19 cellular contexts compared by ENCODE assay signal in genomic region chr2:127347734-127348392, GRCh38. TPM values are rescaled to one million over a fixed set of nuclear protein-coding genes. Genes with fewer than 3 reads are reported as not detected.
DNase-seq lines count a peak whose midpoint lies in the region; ATAC-seq and TF ChIP-seq lines count a peak whose summit lies in the region.
"Had no signal": no experiment of that assay in that cellular context is flagged by ENCODE, and none has a peak within 500 bp of the region (broad histone marks: within the 10 kb centered on the region; RNA-seq: fewer than 3 reads in every experiment).

No MANE protein-coding gene starts in this region.

- in situ Hi-C loops in brain microvascular endothelial cell (cut with HindIII; ENCODE audit: low pct_ligation_motif_present, low sequenced_read_pairs), result no loop called here

- H3K4me3 ChIP-seq in brain microvascular endothelial cell (ENCODE audit: low read depth, low read length), result no peak overlapping the region
- H3K4me3 ChIP-seq: cardiac muscle cell, ovary, smooth muscle cell, upper lobe of left lung had no signal

- H3K27me3 Mint-ChIP-seq in IgD-negative memory B cell (no peaks in the 10 kb centered on the region), naive B cell (no peaks in the 10 kb centered on the region)
- H3K27me3 Mint-ChIP-seq: activated naive CD8-positive, alpha-beta T cell treated with anti-CD3 and anti-CD28 coated beads, Interleukin-2, amount 10 ng/mL, durations not matched to agents 7 days and 5 days; CD4-positive, alpha-beta T cell had no signal

- H3K36me3 Mint-ChIP-seq in IgD-negative memory B cell (peaks cover 12% of the 10 kb centered on the region), naive B cell (peaks cover 0 to 10% of the 10 kb centered on the region in 2 donors)

- H3K4me3 Mint-ChIP-seq in IgD-negative memory B cell (peak overlapping the region in 3 of 4 donors; percentile 5 to 18 (median 11)), naive B cell (peak overlapping the region in 7 of 8 donors; percentile 16 to 66 (median 41))
- H3K4me3 Mint-ChIP-seq: activated naive CD8-positive, alpha-beta T cell treated with anti-CD3 and anti-CD28 coated beads, Interleukin-2, amount 10 ng/mL, durations not matched to agents 7 days and 5 days; CD4-positive, alpha-beta T cell had no signal

- H3K9me3 Mint-ChIP-seq in IgD-negative memory B cell (no peaks in the 10 kb centered on the region), naive B cell (peaks cover 0 to 5% (median 0%) of the 10 kb centered on the region in 7 donors)
- H3K9me3 Mint-ChIP-seq: activated naive CD8-positive, alpha-beta T cell treated with anti-CD3 and anti-CD28 coated beads, Interleukin-2, amount 10 ng/mL, durations not matched to agents 7 days and 5 days; CD4-positive, alpha-beta T cell had no signal

- no peak for TF ChIP-seq CTCF in brain microvascular endothelial cell (IDR thresholded peaks at IDR 0.05; ENCODE audit: low read depth, low read length, missing control alignments)

- H3K36me3 ChIP-seq in brain microvascular endothelial cell (replicated peaks), result no peaks in the 10 kb centered on the region
- H3K36me3 ChIP-seq: cardiac muscle cell, ovary, upper lobe of left lung had no signal

- H3K27me3 ChIP-seq in brain microvascular endothelial cell (replicated peaks), result no peaks in the 10 kb centered on the region
- H3K27me3 ChIP-seq: cardiac muscle cell, ovary, upper lobe of left lung had no signal

- no peak overlapping the region for H3K27ac ChIP-seq in brain microvascular endothelial cell
- H3K27ac ChIP-seq: cardiac muscle cell, ovary, upper lobe of left lung, VCaP had no signal

- no peak overlapping the region for H3K27ac Mint-ChIP-seq in IgD-negative memory B cell
- H3K27ac Mint-ChIP-seq in naive B cell, result peak overlapping the region in 3 of 6 donors; percentile 16 to 31 (median 26)
- H3K27ac Mint-ChIP-seq: activated naive CD8-positive, alpha-beta T cell treated with anti-CD3 and anti-CD28 coated beads, Interleukin-2, amount 10 ng/mL, durations not matched to agents 7 days and 5 days; CD4-positive, alpha-beta T cell had no signal

- no peak for ATAC-seq in naive B cell (ENCODE audit: low read depth in 2 of 2)
- no peak for ATAC-seq in HG03342 (IDR thresholded peaks at IDR 0.05; ENCODE audit: unreplicated experiment)

- H3K4me1 Mint-ChIP-seq in IgD-negative memory B cell (peaks cover 57 to 61% (median 58%) of the 10 kb centered on the region in 3 donors), naive B cell (peaks cover 48 to 86% (median 85%) of the 10 kb centered on the region in 3 donors)

- DNase-seq in NCI-H2029 treated with DMSO at 0.1 percent for 48 hours (lab: John Stamatoyannopoulos, UW) (peak; percentile 11), NCI-H2029 (lab: John Stamatoyannopoulos, UW) (no peak), OCI-M1 (lab: John Stamatoyannopoulos, UW) (peak; percentile 21), naive B cell (no peak), brain microvascular endothelial cell (no peak), activated gamma-delta T cell (lab: John Stamatoyannopoulos, UW) (no peak)
- DNase-seq: activated naive CD8-positive, alpha-beta T cell treated with anti-CD3 and anti-CD28 coated beads, Interleukin-2, amount 10 ng/mL, durations not matched to agents 7 days and 5 days; CD4-positive, alpha-beta T cell; hippocampal formation; NCI-H1417 treated with DMSO at 0.1 percent for 48 hours; NCI-H510A treated with DMSO at 0.1 percent for 48 hours; ovary; stimulated activated naive CD4-positive, alpha-beta T cell; upper lobe of left lung had no signal

RNA-seq across cellular contexts. Expression of gene MAP3K2, which starts 39.9 kb away (rescaled TPM):
- 66.8 TPM for polyA plus RNA-seq in IgD-negative memory B cell
- 100 to 1,000 TPM in 1 of 6 donors, 10 to 100 TPM in 5; 67.2 to 101 (median 73.2) TPM for polyA plus RNA-seq in naive B cell (ENCODE audit: low read depth in 6 of 6)

RNA-seq across cellular contexts. Expression of gene ERCC3, which starts 53.9 kb away (rescaled TPM):
- polyA plus RNA-seq in IgD-negative memory B cell, result 24.7 TPM
- 10 to 100 TPM; 19.0 to 32.5 (median 23.6) TPM for polyA plus RNA-seq in naive B cell (ENCODE audit: low read depth in 6 of 6)

Comparison
In these comparisons a context has a peak if more than half of its experiments do, and no peak if none do; other contexts are left out.
1. DNase-seq: peak in NCI-H2029 treated with DMSO at 0.1 percent for 48 hours (single experiment) and OCI-M1 (single experiment); none in NCI-H2029 (single experiment), naive B cell (single experiment), brain microvascular endothelial cell (single experiment) and activated gamma-delta T cell (single experiment).